ENCODE assay signal across 22 cellular contexts in genomic region chr1:44347280-44347679, GRCh38. TPM values are rescaled to one million over a fixed set of nuclear protein-coding genes. Genes with fewer than 3 reads are reported as not detected.
DNase-seq lines count a peak whose midpoint lies in the region; ATAC-seq and TF ChIP-seq lines count a peak whose summit lies in the region.
"Had no signal": no experiment of that assay in that cellular context is flagged by ENCODE, and none has a peak within 500 bp of the region (broad histone marks: within the 10 kb centered on the region; RNA-seq: fewer than 3 reads in every experiment).

No MANE protein-coding gene starts in this region.

- TF ChIP-seq EP300 in sigmoid colon (IDR thresholded peaks at IDR 0.05): no peak

- no peaks in the 10 kb centered on the region for H3K36me3 Mint-ChIP-seq in glutamatergic neuron (ENCODE audit: unreplicated experiment)

- H3K27ac Mint-ChIP-seq in glutamatergic neuron (ENCODE audit: unreplicated experiment): no peak overlapping the region
- H3K27ac Mint-ChIP-seq: CD8-positive, alpha-beta T cell; mesothelial cell of epicardium; neural progenitor cell had no signal

- no peaks in the 10 kb centered on the region for H3K27me3 Mint-ChIP-seq in glutamatergic neuron (ENCODE audit: unreplicated experiment)

- in situ Hi-C loops in Panc1 (cut with HindIII; ENCODE audit: low pct_unique_long_range_greater_than_20kb, low sequenced_read_pairs): no loop called here

- CTCF ChIA-PET in Panc1 (lab: Charles Lee): no interaction called here

- no peaks in the 10 kb centered on the region for H3K4me1 ChIP-seq in Panc1 (ENCODE audit: control insufficient read depth, insufficient read depth, low read length)
- peaks cover 0 to 39% (median 26%) of the 10 kb centered on the region in 4 donors for H3K4me1 ChIP-seq in sigmoid colon
- H3K4me1 ChIP-seq in adrenal gland (replicated peaks in 1 of 2): peaks cover 0 to 3% of the 10 kb centered on the region in 2 donors
- H3K4me1 ChIP-seq: A549, SJSA1, transverse colon had no signal

- H3K9me3 Mint-ChIP-seq in glutamatergic neuron (ENCODE audit: unreplicated experiment): no peaks in the 10 kb centered on the region
- H3K9me3 Mint-ChIP-seq: CD8-positive, alpha-beta T cell; mesothelial cell of epicardium; neural progenitor cell had no signal

- WGBS in sigmoid colon, 2 donors: 69 to 77% methylated on average over 4 of the region's 4 CpGs
- WGBS in adrenal gland, 4 donors: 69 to 78% (median 71%) methylated on average over 4 of the region's 4 CpGs

- BruUV-seq in Panc1 (replicated peaks; lab: Mats Ljungman, UMichigan): TSS peak; percentile 16

- H3K36me3 ChIP-seq in Panc1 (ENCODE audit: control insufficient read depth, insufficient read depth, low read length): no peaks in the 10 kb centered on the region
- no peaks in the 10 kb centered on the region for H3K36me3 ChIP-seq in sigmoid colon
- H3K36me3 ChIP-seq in adrenal gland (replicated peaks in 1 of 2): no peaks in the 10 kb centered on the region
- H3K36me3 ChIP-seq: HAP-1, neural progenitor cell, transverse colon had no signal

- TF ChIP-seq POLR2A in sigmoid colon (IDR thresholded peaks at IDR 0.05) (no peak), adrenal gland (IDR thresholded peaks at IDR 0.05) (no peak)

- no peaks in the 10 kb centered on the region for H3K4me1 Mint-ChIP-seq in glutamatergic neuron (ENCODE audit: low read depth, unreplicated experiment)

- ATAC-seq in Panc1: no peak
- ATAC-seq: A549; CD8-positive, alpha-beta T cell; PC-3 had no signal

- H3K4me3 Mint-ChIP-seq in glutamatergic neuron (ENCODE audit: unreplicated experiment): no peak overlapping the region
- H3K4me3 Mint-ChIP-seq: CD8-positive, alpha-beta T cell; mesothelial cell of epicardium; neural progenitor cell had no signal

- intact Hi-C loops in Panc1 (cut with micrococcal nuclease; ENCODE audit: unreplicated experiment) (no loop called here), sigmoid colon (cut with DNase I) (no loop called here), adrenal gland (cut with DNase I) (no loop called here)

- no peak for TF ChIP-seq CTCF in AG09309 (IDR thresholded peaks at IDR 0.05; ENCODE audit: control insufficient read depth, insufficient read depth, low read depth, low read length, missing control alignments)
- TF ChIP-seq CTCF in Panc1 (IDR thresholded peaks at IDR 0.05): no peak
- no peak for TF ChIP-seq CTCF in fibroblast of pulmonary artery (IDR thresholded peaks at IDR 0.05; ENCODE audit: low read length, missing control alignments)
- no peak for TF ChIP-seq CTCF in sigmoid colon (IDR thresholded peaks at IDR 0.05)
- no peak for TF ChIP-seq CTCF in glutamatergic neuron (IDR thresholded peaks at IDR 0.05; ENCODE audit: partially characterized antibody, unreplicated experiment)
- no peak for TF ChIP-seq CTCF in adrenal gland (IDR thresholded peaks at IDR 0.05)

- H3K27ac ChIP-seq in Panc1 (ENCODE audit: low read length): no peak overlapping the region
- H3K27ac ChIP-seq in sigmoid colon: peak overlapping the region in 3 of 4 donors; percentile 35 to 53 (median 36)
- peak overlapping the region in 1 of 5 donors; percentile 60 for H3K27ac ChIP-seq in adrenal gland
- H3K27ac ChIP-seq: A549, KMS-11, neural progenitor cell, SJSA1 had no signal

- H3K27me3 ChIP-seq in Panc1 (ENCODE audit: control insufficient read depth, insufficient read depth, low read length) (no peaks in the 10 kb centered on the region), sigmoid colon (no peaks in the 10 kb centered on the region), adrenal gland (no peaks in the 10 kb centered on the region)
- H3K27me3 ChIP-seq: neural progenitor cell, SJSA1, transverse colon had no signal

- H3K9me3 ChIP-seq in Panc1 (ENCODE audit: control insufficient read depth, insufficient read depth, low read depth, low read length) (no peaks in the 10 kb centered on the region), sigmoid colon (no peaks in the 10 kb centered on the region), adrenal gland (replicated peaks in 1 of 3) (no peaks in the 10 kb centered on the region)
- H3K9me3 ChIP-seq: A549, HAP-1, SJSA1, transverse colon had no signal

- DNase-seq in AG09309 (ENCODE audit: low read depth): peak; percentile 55
- no peak for DNase-seq in Panc1 (ENCODE audit: low read depth, low spot score)
- peak; percentile 39 for DNase-seq in fibroblast of pulmonary artery (ENCODE audit: low read depth)
- DNase-seq in sigmoid colon: no peak
- no peak for DNase-seq in glutamatergic neuron
- no peak for DNase-seq in NCI-H1436 treated with DMSO at 0.1 percent for 48 hours (lab: John Stamatoyannopoulos, UW)
- no peak for DNase-seq in stimulated activated CD4-positive, alpha-beta T cell treated with anti-CD3 and anti-CD28 coated beads, Interleukin-1b, Interleukin-23, amount 100 ng/mL, for 48 hours
- DNase-seq in adrenal gland: no peak
- DNase-seq: activated effector memory CD4-positive, alpha-beta T cell treated with anti-CD3 and anti-CD28 coated beads, Interleukin-2, amount 50 U/mL, for 16 hours; CD8-positive, alpha-beta T cell; DMS79 treated with DMSO at 0.1 percent for 48 hours; NCI-H1092 treated with DMSO at 0.1 percent for 48 hours; NCI-H774; PC-3; stimulated activated CD4-positive, alpha-beta T cell treated with anti-CD3 and anti-CD28 coated beads, Interleukin-4, amount 100 ng/mL, for 24 hours; transverse colon had no signal

- POLR2A ChIA-PET in Panc1 (lab: Charles Lee): no interaction called here

- no peak overlapping the region for H3K4me3 ChIP-seq in AG09309 (ENCODE audit: control insufficient read depth, low read depth, low read length)
- H3K4me3 ChIP-seq in Panc1 (ENCODE audit: low read depth in 2 of 2, low read length in 2 of 2): no peak overlapping the region
- H3K4me3 ChIP-seq in fibroblast of pulmonary artery (replicated peaks; ENCODE audit: low read depth, low read length): no peak overlapping the region
- no peak overlapping the region for H3K4me3 ChIP-seq in sigmoid colon
- no peak overlapping the region for H3K4me3 ChIP-seq in adrenal gland
- H3K4me3 ChIP-seq: A549, HAP-1, neural progenitor cell, SJSA1, transverse colon had no signal

RNA-seq across cellular contexts. Expression of gene ERI3, which starts 7.8 kb away (rescaled TPM):
- total RNA-seq in Panc1 (2021; ENCODE audit: unreplicated experiment): 83.3 TPM
- polyA plus RNA-seq in Panc1 (2012; ENCODE audit: insufficient read length): 89.7 TPM
- total RNA-seq in sigmoid colon: 10 to 100 TPM; 33.2 to 50.4 (median 39.8) TPM
- 10 to 100 TPM; 25.6 to 88.3 (median 69.6) TPM for polyA plus RNA-seq in sigmoid colon
- total RNA-seq in glutamatergic neuron (ENCODE audit: unreplicated experiment): 37.0 TPM
- total RNA-seq in adrenal gland: 10 to 100 TPM; 34.3 to 62.8 (median 47.9) TPM
- 10 to 100 TPM; 33.8 to 43.4 (median 38.6) TPM for polyA plus RNA-seq in adrenal gland

RNA-seq across cellular contexts. Expression of gene RNF220, which starts 57.8 kb away (rescaled TPM):
- total RNA-seq in Panc1 (2021; ENCODE audit: unreplicated experiment) (64.9 TPM), sigmoid colon (100 to 1,000 TPM in 3 of 4 donors, 10 to 100 TPM in 1; 82.8 to 122 (median 114) TPM), glutamatergic neuron (ENCODE audit: unreplicated experiment) (99.4 TPM), adrenal gland (100 to 1,000 TPM in 4 of 8 donors, 10 to 100 TPM in 4; 55.9 to 150 (median 84.1) TPM)
- 111 TPM for polyA plus RNA-seq in Panc1 (2012; ENCODE audit: insufficient read length)
- polyA plus RNA-seq in sigmoid colon (10 to 100 TPM; 49.5 to 80.6 (median 56.5) TPM), adrenal gland (10 to 100 TPM; 36.3 to 67.5 (median 50.2) TPM)

Comparison
In these comparisons a context has a peak if more than half of its experiments do, and no peak if none do; other contexts are left out.
1. DNase-seq: peak in AG09309 (single experiment) and fibroblast of pulmonary artery (single experiment); none in Panc1 (single experiment), sigmoid colon (single experiment), glutamatergic neuron (single experiment), NCI-H1436 treated with DMSO at 0.1 percent for 48 hours (single experiment), stimulated activated CD4-positive, alpha-beta T cell treated with anti-CD3 and anti-CD28 coated beads, Interleukin-1b, Interleukin-23, amount 100 ng/mL, for 48 hours (single experiment) and adrenal gland (0 of 7).